ENCODE assay signal across 16 cellular contexts in the genomic region with DNA sequence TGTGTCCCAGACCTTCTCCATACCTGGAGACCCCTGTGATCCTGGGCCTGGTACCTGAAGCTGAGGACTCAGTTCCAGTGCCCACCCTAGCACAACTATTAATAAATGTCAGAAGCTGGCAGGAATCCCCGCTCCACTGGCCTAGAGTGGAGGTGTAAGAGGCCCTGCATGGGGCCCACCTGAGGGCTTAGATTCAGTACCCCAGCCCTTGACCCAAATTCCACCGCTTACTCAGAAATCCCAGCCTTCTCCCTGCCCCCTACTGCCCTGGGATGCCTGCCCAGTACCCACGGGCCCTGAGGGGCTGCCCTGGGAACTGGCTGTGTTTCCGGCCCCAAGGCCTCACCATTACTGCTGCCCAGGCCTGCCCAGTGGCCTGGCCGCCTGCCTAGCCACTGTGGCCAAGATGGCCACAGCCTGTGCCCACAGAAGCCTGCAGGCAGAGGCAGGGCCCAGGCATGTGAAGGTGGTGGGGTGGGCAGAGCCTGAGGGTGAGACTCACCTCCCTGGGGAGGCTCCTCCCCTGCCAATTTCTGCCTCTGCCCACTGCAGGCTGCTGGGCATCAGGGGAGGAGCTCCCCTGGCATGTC. TPM values are rescaled to one million over a fixed set of nuclear protein-coding genes. Genes with fewer than 3 reads are reported as not detected.
DNase-seq lines count a peak whose midpoint lies in the region; ATAC-seq and TF ChIP-seq lines count a peak whose summit lies in the region.
"Had no signal": no experiment of that assay in that cellular context is flagged by ENCODE, and none has a peak within 500 bp of the region (broad histone marks: within the 10 kb centered on the region; RNA-seq: fewer than 3 reads in every experiment).

No MANE protein-coding gene starts in this region.

- H3K79me2 ChIP-seq in PC-3 (ENCODE audit: low read length): no peaks in the 10 kb centered on the region

- H3K4me2 ChIP-seq in PC-3 (ENCODE audit: low read length): peak overlapping the region; percentile 78
- no peak overlapping the region for H3K4me2 ChIP-seq in neuronal stem cell (ENCODE audit: insufficient read depth, low read length, poor library complexity, severe bottlenecking)

- TF ChIP-seq CTCF in PC-3 (conservative IDR thresholded peaks at IDR 0.05; ENCODE audit: low read depth, low read length) (no peak), breast epithelium (IDR thresholded peaks at IDR 0.05) (no peak), GM13976 (IDR thresholded peaks at IDR 0.05; ENCODE audit: borderline replicate concordance, control extremely low read depth, extremely low read depth, insufficient read depth, missing control alignments) (no peak)

- no TSS peak for BruUV-seq in PC-3 (replicated peaks; lab: Mats Ljungman, UMichigan)

- H3K4me3 ChIP-seq in PC-3 (ENCODE audit: low read length): no peak overlapping the region
- no peak overlapping the region for H3K4me3 ChIP-seq in breast epithelium
- no peak overlapping the region for H3K4me3 ChIP-seq in neuronal stem cell (ENCODE audit: low read length in 2 of 2)
- H3K4me3 ChIP-seq: SK-N-MC had no signal

- in situ Hi-C loops in GM13976 (cut with MboI; ENCODE audit: low sequenced_read_pairs, unreplicated experiment): no loop called here

- H2BK120ac ChIP-seq in neuronal stem cell (ENCODE audit: low read depth, low read length): peak overlapping the region; percentile 16

- intact Hi-C loops in PC-3 (cut with micrococcal nuclease) (no loop called here), breast epithelium (cut with DNase I; ENCODE audit: low total_unique reads) (no loop called here)

- no CpG with 5 or more reads among the region's 5 CpGs for WGBS in neuronal stem cell (ENCODE audit: extremely low coverage in 2 of 2, insufficient read length in 2 of 2, insufficient replicate concordance in 1 of 2), 2 donors

- H3K14ac ChIP-seq in neuronal stem cell (ENCODE audit: low read length): no peak overlapping the region

- CTCF ChIA-PET in PC-3 (lab: Charles Lee): interaction anchor here (0.8 kb wide), 1 partner anchor 23 kb away, joined by 3 read pairs; no protein-coding TSS in a partner anchor

- H3F3A ChIP-seq in PC-3 (ENCODE audit: low read length, unreplicated experiment): peaks cover 5% of the 10 kb centered on the region

- H3K9me2 ChIP-seq in PC-3 (replicated peaks; ENCODE audit: low read length): no peaks in the 10 kb centered on the region

- H4K8ac ChIP-seq in neuronal stem cell (ENCODE audit: low read depth, low read length): no peak overlapping the region

- no peak overlapping the region for H2AFZ ChIP-seq in PC-3 (ENCODE audit: low read length)
- no peak overlapping the region for H2AFZ ChIP-seq in neuronal stem cell (ENCODE audit: low read length)

- no peak for TF ChIP-seq POLR2A in breast epithelium (IDR thresholded peaks at IDR 0.05)

- peak overlapping the region; percentile 83 for H2AK5ac ChIP-seq in neuronal stem cell (ENCODE audit: low read depth, low read length)

- DNase-seq in PC-3 (peak; percentile 84), breast epithelium (ENCODE audit: low spot score in 2 of 2) (no peak), neuronal stem cell (ENCODE audit: low spot score) (no peak), NCI-H748 treated with DMSO at 0.1 percent for 48 hours (lab: John Stamatoyannopoulos, UW) (no peak), NCI-H1092 (lab: John Stamatoyannopoulos, UW) (no peak), GM13976 (ENCODE audit: low spot score) (no peak)
- DNase-seq: activated CD4-positive, alpha-beta T cell treated with anti-CD3 and anti-CD28 coated beads for 4 hours; effector CD4-positive, alpha-beta T cell; islet precursor cell; mesendoderm; NCI-H1105 treated with DMSO at 0.1 percent for 48 hours; NCI-H774; stimulated activated naive CD8-positive, alpha-beta T cell treated with anti-CD3 and anti-CD28 coated beads, Interleukin-15, Interleukin-2, amounts not matched to agents 100 U/mL and 50 U/mL, for 24 hours had no signal

- H3K9me3 ChIP-seq in PC-3 (ENCODE audit: low read length) (no peaks in the 10 kb centered on the region), breast epithelium (no peaks in the 10 kb centered on the region), neuronal stem cell (replicated peaks in 1 of 2; ENCODE audit: control insufficient read depth in 2 of 2, insufficient read depth in 1 of 2, low read depth in 1 of 2, low read length in 2 of 2) (no peaks in the 10 kb centered on the region)

- H3K79me1 ChIP-seq in neuronal stem cell (ENCODE audit: low read depth, low read length): no peaks in the 10 kb centered on the region

- no peak overlapping the region for H3K4ac ChIP-seq in neuronal stem cell (ENCODE audit: low read length)

- no peaks in the 10 kb centered on the region for H4K20me1 ChIP-seq in PC-3 (ENCODE audit: low read length)

- no peak overlapping the region for H2BK5ac ChIP-seq in neuronal stem cell (ENCODE audit: low read length)

- H3K36me3 ChIP-seq in PC-3 (ENCODE audit: low read depth, low read length): no peaks in the 10 kb centered on the region
- H3K36me3 ChIP-seq in breast epithelium: no peaks in the 10 kb centered on the region
- H3K36me3 ChIP-seq in neuronal stem cell (replicated peaks in 1 of 2; ENCODE audit: control insufficient read depth in 2 of 2, insufficient read depth in 2 of 2, low read length in 2 of 2): no peaks in the 10 kb centered on the region

- H4K91ac ChIP-seq in neuronal stem cell (ENCODE audit: low read depth, low read length, poor library complexity): no peak overlapping the region

- no peaks in the 10 kb centered on the region for H3K27me3 ChIP-seq in PC-3 (ENCODE audit: low read length)
- no peaks in the 10 kb centered on the region for H3K27me3 ChIP-seq in breast epithelium
- peaks cover 0 to 98% (median 14%) of the 10 kb centered on the region in 3 experiments for H3K27me3 ChIP-seq in neuronal stem cell (ENCODE audit: control insufficient read depth in 3 of 3, insufficient read depth in 3 of 3, low read depth in 1 of 3, low read length in 3 of 3)

- H2BK15ac ChIP-seq in neuronal stem cell (ENCODE audit: low read length): no peak overlapping the region

- peak overlapping the region; percentile 65 for H3K18ac ChIP-seq in neuronal stem cell (ENCODE audit: low read length)

- H3K4me1 ChIP-seq in PC-3 (ENCODE audit: insufficient read depth, low read length) (peaks cover 62% of the 10 kb centered on the region), breast epithelium (peaks cover 12 to 32% of the 10 kb centered on the region in 2 donors), neuronal stem cell (ENCODE audit: control insufficient read depth in 2 of 2, insufficient read depth in 1 of 2, low read depth in 1 of 2, low read length in 2 of 2) (peaks cover 0 to 16% of the 10 kb centered on the region in 2 donors)

- H3K27ac ChIP-seq in PC-3 (ENCODE audit: low read length) (peak overlapping the region; percentile 80), breast epithelium (peak overlapping the region; percentile 67 to 80), neuronal stem cell (replicated peaks; ENCODE audit: low read length) (no peak overlapping the region)
- H3K27ac ChIP-seq: SK-N-MC had no signal

- H3K9ac ChIP-seq in PC-3 (ENCODE audit: low read length) (peak overlapping the region; percentile 6; the same call in 1 of the 2 replicates), neuronal stem cell (ENCODE audit: low read depth, low read length, poor library complexity) (no peak overlapping the region)

- POLR2A ChIA-PET in PC-3 (lab: Charles Lee; ENCODE audit: unreplicated experiment): no interaction called here

- no peak overlapping the region for H2BK12ac ChIP-seq in neuronal stem cell (ENCODE audit: low read length)

- ATAC-seq in PC-3: peak; percentile 20
- no peak for ATAC-seq in GM18511 (IDR thresholded peaks at IDR 0.05; ENCODE audit: unreplicated experiment)
- ATAC-seq: right cardiac atrium; stimulated activated naive CD8-positive, alpha-beta T cell treated with anti-CD3 and anti-CD28 coated beads, Interleukin-15, Interleukin-2, amounts not matched to agents 100 U/mL and 50 U/mL, for 24 hours had no signal

- no peak overlapping the region for H3K23ac ChIP-seq in neuronal stem cell (ENCODE audit: low read depth, low read length, poor library complexity)

RNA-seq across cellular contexts. Expression of gene PRKCD, which starts 6.2 kb away (rescaled TPM):
- total RNA-seq in PC-3 (2014; rRNA removed) (7.8 and 18.7 TPM in 2 replicates), breast epithelium (10 to 100 TPM; 14.0 to 36.8 (median 15.1) TPM)
- polyA plus RNA-seq in neuronal stem cell (2013, experiment 1 of 2): 7.8 TPM
- 7.9 TPM for polyA plus RNA-seq in neuronal stem cell (2013, experiment 2 of 2)

RNA-seq across cellular contexts. Expression of gene RFT1, which starts 24.6 kb away (rescaled TPM):
- total RNA-seq in PC-3 (2014; rRNA removed) (21.1 and 24.6 TPM in 2 replicates), breast epithelium (10 to 100 TPM in 2 of 3 donors, 1 to 10 TPM in 1; 9.5 to 11.7 (median 10.1) TPM)
- polyA plus RNA-seq in neuronal stem cell (2013, experiment 1 of 2): 9.3 TPM
- 9.6 TPM for polyA plus RNA-seq in neuronal stem cell (2013, experiment 2 of 2)
